Comparison of ENCODE assay signal across 8 cellular contexts in the genomic region with DNA sequence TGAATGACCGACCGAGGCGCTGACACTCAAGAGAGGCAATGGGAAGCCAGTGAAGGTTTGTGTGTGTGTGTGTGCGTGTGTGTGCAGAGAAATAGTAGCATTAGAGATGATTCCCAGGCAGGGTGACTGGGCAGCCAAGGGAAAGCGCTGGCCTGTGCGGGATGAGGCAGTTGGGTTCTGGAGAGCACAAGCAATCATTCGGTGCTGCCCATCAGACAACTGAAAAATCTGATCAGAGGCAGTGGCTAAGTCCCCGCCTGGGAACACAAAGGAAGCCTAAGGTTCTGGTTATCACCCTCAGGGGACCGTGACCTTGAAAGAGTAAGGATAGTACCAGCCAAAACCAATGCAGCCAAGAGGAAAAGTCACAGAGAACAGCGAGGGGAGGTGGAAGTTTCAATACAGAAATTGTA. TPM values are rescaled to one million over a fixed set of nuclear protein-coding genes. Genes with fewer than 3 reads are reported as not detected.
DNase-seq lines count a peak whose midpoint lies in the region; ATAC-seq, FAIRE-seq and TF ChIP-seq lines count a peak whose summit lies in the region.

No MANE protein-coding gene starts in this region.

- H3K27ac ChIP-seq in Panc1 (ENCODE audit: low read length) (peak overlapping the region; percentile 99), endothelial cell of umbilical vein (ENCODE audit: insufficient read depth, low read depth, low read length) (peak overlapping the region; percentile 14), pancreas (peak overlapping the region; percentile 96 to 100 (median 98))

- CTCF ChIA-PET in Panc1 (lab: Charles Lee) (no interaction called here), endothelial cell of umbilical vein (lab: Charles Lee) (interaction anchor here (1.0 to 1.3 kb wide), 5 partner anchors 14 to 125 kb away, joined by 3 to 4 read pairs (median 3); no protein-coding TSS in a partner anchor)

- 28 to 38% methylated on average over 10 of the region's 10 CpGs for WGBS in pancreas, 2 donors

- intact Hi-C loops in Panc1 (cut with micrococcal nuclease; ENCODE audit: unreplicated experiment): no loop called here
- intact Hi-C loops in endothelial cell of umbilical vein (cut with micrococcal nuclease): loop anchor here (1.0 to 5.0 kb wide), 4 partner anchors 48 to 564 kb away; partner anchors contain the start of genes BBIP1 and SHOC2
- intact Hi-C loops in pancreas (cut with DNase I): no loop called here

- ATAC-seq in Panc1 (no peak), pancreas (peak in 3 of 4 donors; percentile 2 to 3 (median 2)), HG02798 (IDR thresholded peaks at IDR 0.05; ENCODE audit: poor library complexity, unreplicated experiment) (no peak), HG03135 (IDR thresholded peaks at IDR 0.05; ENCODE audit: unreplicated experiment) (no peak)

- dilution Hi-C loops in endothelial cell of umbilical vein (cut with MboI; ENCODE audit: extremely low pct_ligation_motif_present, low sequenced_read_pairs): no loop called here

- H3K4me2 ChIP-seq in endothelial cell of umbilical vein (ENCODE audit: insufficient read depth, low read length): peak overlapping the region; percentile 99

- no peaks in the 10 kb centered on the region for H4K20me1 ChIP-seq in endothelial cell of umbilical vein (replicated peaks; ENCODE audit: control insufficient read depth, extremely low read depth, insufficient read depth, low read length)

- H3K79me2 ChIP-seq in endothelial cell of umbilical vein (ENCODE audit: control insufficient read depth, insufficient read depth, low read length): no peaks in the 10 kb centered on the region

- TF ChIP-seq POLR2A in endothelial cell of umbilical vein (IDR thresholded peaks at IDR 0.05; ENCODE audit: low read depth, low read length): no peak

- no peak for TF ChIP-seq CTCF in Panc1 (IDR thresholded peaks at IDR 0.05)
- no peak for TF ChIP-seq CTCF in endothelial cell of umbilical vein (IDR thresholded peaks at IDR 0.05; ENCODE audit: extremely low read depth in 1 of 2, insufficient read depth in 1 of 2, low read depth in 1 of 2, low read length in 2 of 2)
- TF ChIP-seq CTCF in pancreas (IDR thresholded peaks at IDR 0.05): no peak

- H2AFZ ChIP-seq in endothelial cell of umbilical vein (ENCODE audit: low read depth, low read length): peak overlapping the region; percentile 98

- H3K4me3 ChIP-seq in Panc1 (ENCODE audit: low read depth in 2 of 2, low read length in 2 of 2) (peak overlapping the region; percentile 63 to 72), endothelial cell of umbilical vein (replicated peaks in 1 of 3; ENCODE audit: insufficient read depth in 1 of 3, low read depth in 1 of 3, low read length in 3 of 3) (no peak overlapping the region), pancreas (peak overlapping the region in 3 of 4 donors; percentile 1 to 98 (median 93))

- H3K9me1 ChIP-seq in endothelial cell of umbilical vein (replicated peaks; ENCODE audit: control insufficient read depth, extremely low read depth, insufficient read depth, low read length): no peaks in the 10 kb centered on the region

- H3K9me3 ChIP-seq in Panc1 (ENCODE audit: control insufficient read depth, insufficient read depth, low read depth, low read length) (no peaks in the 10 kb centered on the region), endothelial cell of umbilical vein (replicated peaks; ENCODE audit: control insufficient read depth, insufficient read depth, low read length) (no peaks in the 10 kb centered on the region), pancreas (no peaks in the 10 kb centered on the region)

- no TSS peak for BruUV-seq in Panc1 (replicated peaks; lab: Mats Ljungman, UMichigan)
- no TSS peak for BruUV-seq in endothelial cell of umbilical vein (replicated peaks; lab: Mats Ljungman, UMichigan)

- H3K9ac ChIP-seq in endothelial cell of umbilical vein (replicated peaks; ENCODE audit: extremely low read depth, insufficient read depth, low read length): no peak overlapping the region

- no peak for FAIRE-seq in endothelial cell of umbilical vein (lab: Jason Lieb, UNC)
- no peak for FAIRE-seq in pancreas (lab: Jason Lieb, UNC)

- H3K4me1 ChIP-seq in Panc1 (ENCODE audit: control insufficient read depth, insufficient read depth, low read length): peaks cover 16% of the 10 kb centered on the region
- peaks cover 21% of the 10 kb centered on the region for H3K4me1 ChIP-seq in endothelial cell of umbilical vein (ENCODE audit: control insufficient read depth, extremely low read depth, insufficient read depth, low read length)
- peaks cover 11 to 43% (median 31%) of the 10 kb centered on the region in 3 donors for H3K4me1 ChIP-seq in pancreas

- in situ Hi-C loops in Panc1 (cut with HindIII; ENCODE audit: low pct_unique_long_range_greater_than_20kb, low sequenced_read_pairs): no loop called here

- H3K36me3 ChIP-seq in Panc1 (ENCODE audit: control insufficient read depth, insufficient read depth, low read length) (no peaks in the 10 kb centered on the region; the same call in 1 of the 2 replicates), endothelial cell of umbilical vein (ENCODE audit: control insufficient read depth in 2 of 2, extremely low read depth in 1 of 2, insufficient read depth in 2 of 2, low read length in 2 of 2) (no peaks in the 10 kb centered on the region), pancreas (peaks cover 0 to 1% (median 0%) of the 10 kb centered on the region in 3 donors)

- POLR2A ChIA-PET in Panc1 (lab: Charles Lee) (interaction anchor here (1.2 to 1.3 kb wide), 2 partner anchors 13 to 48 kb away, joined by 3 to 17 read pairs; no protein-coding TSS in a partner anchor), endothelial cell of umbilical vein (lab: Charles Lee) (interaction anchor here (1.0 kb wide), 1 partner anchor 48 kb away, joined by 7 read pairs; the partner anchor contains the start of genes BBIP1 and SHOC2)

- DNase-seq in EH (ENCODE audit: low read depth): peak; percentile 14
- no peak for DNase-seq in Panc1 (ENCODE audit: low read depth, low spot score)
- peak; percentile 1 for DNase-seq in endothelial cell of umbilical vein (ENCODE audit: low read depth, low spot score)
- DNase-seq in pancreas: peak in 3 of 6 donors; percentile 43 to 46 (median 45)
- DNase-seq in RKO (ENCODE audit: low spot score): no peak
- DNase-seq in NCI-H2029 (lab: John Stamatoyannopoulos, UW): no peak

- H3K27me3 ChIP-seq in Panc1 (ENCODE audit: control insufficient read depth, insufficient read depth, low read length): no peaks in the 10 kb centered on the region
- H3K27me3 ChIP-seq in endothelial cell of umbilical vein (ENCODE audit: control insufficient read depth in 2 of 2, insufficient read depth in 2 of 2, low read length in 2 of 2): peaks cover 9 to 10% of the 10 kb centered on the region in 2 experiments
- no peaks in the 10 kb centered on the region for H3K27me3 ChIP-seq in pancreas

TF ChIP-seq in endothelial cell of umbilical vein, 7 proteins besides CTCF, POLR2A, EP300 and RAD21 (continues in another document):
- TF ChIP-seq MAX (IDR thresholded peaks at IDR 0.05; ENCODE audit: insufficient read depth, insufficient read length): no peak
- TF ChIP-seq JUN (IDR thresholded peaks at IDR 0.05; ENCODE audit: borderline replicate concordance, insufficient read depth, insufficient read length, low read depth): no peak
- TF ChIP-seq FOS (IDR thresholded peaks at IDR 0.05; ENCODE audit: borderline replicate concordance, insufficient read depth, low read length): no peak
- TF ChIP-seq GATA2 (IDR thresholded peaks at IDR 0.05; ENCODE audit: insufficient read depth, insufficient read length, low read depth, low read length): no peak

RNA-seq across cellular contexts. Expression of gene PDCD4, which starts 0.9 kb away (rescaled TPM):
- 33.6 TPM for total RNA-seq in Panc1 (2021; ENCODE audit: unreplicated experiment)
- 44.0 TPM for polyA plus RNA-seq in Panc1 (2012; ENCODE audit: insufficient read length)
- total RNA-seq in endothelial cell of umbilical vein: 46.1 and 47.9 TPM in 2 replicates
- 8.0 and 14.4 TPM in 2 replicates for polyA plus RNA-seq in endothelial cell of umbilical vein
- polyA plus RNA-seq in endothelial cell of umbilical vein (2011; cell fraction: cytosol; rRNA removed): 22.5 and 25.6 TPM in 2 replicates
- polyA plus RNA-seq in endothelial cell of umbilical vein (2011; cell fraction: nucleus; rRNA removed): 24.6 and 37.0 TPM in 2 replicates
- 90.2 and 102 TPM in 2 replicates for polyA plus RNA-seq in endothelial cell of umbilical vein (2012)
- 18.2 and 20.4 TPM in 2 replicates for polyA minus RNA-seq in endothelial cell of umbilical vein
- polyA minus RNA-seq in endothelial cell of umbilical vein (2011; cell fraction: cytosol; rRNA and poly(A)+ RNA removed): 38.9 TPM
- 34.4 and 40.4 TPM in 2 replicates for polyA minus RNA-seq in endothelial cell of umbilical vein (2011; cell fraction: nucleus; rRNA and poly(A)+ RNA removed)
- 100 to 1,000 TPM; 323 to 679 (median 523) TPM for total RNA-seq in pancreas
- polyA plus RNA-seq in pancreas: 100 to 1,000 TPM; 283 to 352 TPM

RNA-seq across cellular contexts. Expression of gene BBIP1, which starts 48.2 kb away (rescaled TPM):
- total RNA-seq in Panc1 (2021; ENCODE audit: unreplicated experiment) (55.2 TPM), endothelial cell of umbilical vein (32.8 and 34.9 TPM in 2 replicates), pancreas (10 to 100 TPM in 1 of 6 donors, 1 to 10 TPM in 5; 4.2 to 12.4 (median 6.8) TPM)
- 21.2 TPM for polyA plus RNA-seq in Panc1 (2012; ENCODE audit: insufficient read length)
- polyA plus RNA-seq in endothelial cell of umbilical vein (9.9 and 10.0 TPM in 2 replicates), pancreas (10 to 100 TPM; 15.0 to 21.1 TPM)
- polyA plus RNA-seq in endothelial cell of umbilical vein (2011; cell fraction: cytosol; rRNA removed): 18.5 and 19.2 TPM in 2 replicates
- 21.9 TPM in 2 replicates for polyA plus RNA-seq in endothelial cell of umbilical vein (2011; cell fraction: nucleus; rRNA removed)
- polyA plus RNA-seq in endothelial cell of umbilical vein (2012): 34.6 and 39.2 TPM in 2 replicates
- 4.7 and 12.0 TPM in 2 replicates for polyA minus RNA-seq in endothelial cell of umbilical vein
- 6.3 TPM for polyA minus RNA-seq in endothelial cell of umbilical vein (2011; cell fraction: cytosol; rRNA and poly(A)+ RNA removed)
- polyA minus RNA-seq in endothelial cell of umbilical vein (2011; cell fraction: nucleus; rRNA and poly(A)+ RNA removed): 27.5 and 36.5 TPM in 2 replicates

RNA-seq across cellular contexts. Expression of gene SHOC2, which starts 48.6 kb away (rescaled TPM):
- 56.6 TPM for total RNA-seq in Panc1 (2021; ENCODE audit: unreplicated experiment)
- 17.8 TPM for polyA plus RNA-seq in Panc1 (2012; ENCODE audit: insufficient read length)
- total RNA-seq in endothelial cell of umbilical vein: 37.1 and 39.1 TPM in 2 replicates
- polyA plus RNA-seq in endothelial cell of umbilical vein: 9.2 and 13.0 TPM in 2 replicates
- 13.3 and 14.6 TPM in 2 replicates for polyA plus RNA-seq in endothelial cell of umbilical vein (2011; cell fraction: cytosol; rRNA removed)
- 15.6 and 16.1 TPM in 2 replicates for polyA plus RNA-seq in endothelial cell of umbilical vein (2011; cell fraction: nucleus; rRNA removed)
- 25.1 and 30.8 TPM in 2 replicates for polyA plus RNA-seq in endothelial cell of umbilical vein (2012)
- polyA minus RNA-seq in endothelial cell of umbilical vein: 23.6 and 25.7 TPM in 2 replicates
- 19.7 TPM for polyA minus RNA-seq in endothelial cell of umbilical vein (2011; cell fraction: cytosol; rRNA and poly(A)+ RNA removed)
- 51.7 and 64.2 TPM in 2 replicates for polyA minus RNA-seq in endothelial cell of umbilical vein (2011; cell fraction: nucleus; rRNA and poly(A)+ RNA removed)
- 10 to 100 TPM; 22.2 to 39.8 (median 26.4) TPM for total RNA-seq in pancreas
- 10 to 100 TPM in 1 of 2 donors, 1 to 10 TPM in 1; 8.4 to 14.3 TPM for polyA plus RNA-seq in pancreas

Comparison
In these comparisons a context has a peak if more than half of its experiments do, and no peak if none do; other contexts are left out.
1. DNase-seq: peak in EH (single experiment) and endothelial cell of umbilical vein (single experiment); none in Panc1 (single experiment), RKO (single experiment) and NCI-H2029 (single experiment).
2. ATAC-seq: peak in pancreas (3 of 4); none in Panc1 (single experiment), HG02798 (single experiment) and HG03135 (single experiment).
3. H3K27ac ChIP-seq: peak in every context shown above with its lines; median percentile 99 in Panc1; 98 in pancreas; 14 in endothelial cell of umbilical vein.
4. H3K4me3 ChIP-seq: peak in Panc1 (2 of 2) and pancreas (3 of 4); none in endothelial cell of umbilical vein (0 of 3).